16 cellular contexts compared by ENCODE assay signal in the genomic region with DNA sequence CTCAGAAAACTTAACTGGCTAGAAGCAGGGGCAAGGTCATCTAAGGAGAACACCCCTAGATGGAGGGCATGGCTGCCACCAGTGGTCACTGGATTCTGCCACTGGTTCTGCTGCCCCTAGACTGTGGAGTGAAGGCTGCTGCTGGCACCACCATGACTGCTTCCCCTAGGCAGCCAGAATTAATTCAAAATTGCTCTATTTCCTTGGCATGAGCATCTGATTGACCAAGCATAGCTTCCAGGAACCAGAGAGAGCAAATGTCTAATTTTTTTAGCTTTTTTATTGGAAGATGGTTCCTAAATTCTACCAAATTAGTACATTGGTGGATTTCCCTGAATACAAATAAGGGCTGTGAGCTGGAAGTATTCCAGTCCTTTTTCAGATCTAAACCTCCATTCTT.
"Had no signal": no experiment of that assay in that cellular context is flagged by ENCODE, and none has a peak within 500 bp of the region (broad histone marks: within the 10 kb centered on the region; RNA-seq: fewer than 3 reads in every experiment).

No MANE protein-coding gene starts in this region.

- H3K27me3 Mint-ChIP-seq: progenitor cell of endocrine pancreas had no signal

- H3K4me1 Mint-ChIP-seq: naive thymus-derived CD4-positive, alpha-beta T cell had no signal

- H3K27me3 ChIP-seq: dorsolateral prefrontal cortex, heart right ventricle, ovary, suprapubic skin, tibial artery had no signal

- H3K9me3 ChIP-seq: heart right ventricle, ovary, suprapubic skin, tibial artery had no signal

- H3K27ac Mint-ChIP-seq: naive thymus-derived CD4-positive, alpha-beta T cell; progenitor cell of endocrine pancreas had no signal

- DNase-seq: cortex of kidney; effector CD8-positive, alpha-beta T cell; heart right ventricle; kidney glomerular epithelial cell; naive thymus-derived CD4-positive, alpha-beta T cell; right cardiac atrium; stimulated activated CD4-positive, alpha-beta T cell treated with anti-CD3 and anti-CD28 coated beads, Interleukin-2, amount 100 ng/mL, for 48 hours; stimulated activated naive CD8-positive, alpha-beta T cell treated with anti-CD3 and anti-CD28 coated beads, Interleukin-15, Interleukin-2, amounts not matched to agents 100 U/mL and 50 U/mL, for 24 hours; tibial artery had no signal

- H3K4me1 ChIP-seq: heart right ventricle, tibial artery had no signal

- H3K36me3 ChIP-seq: heart right ventricle, ovary, suprapubic skin, tibial artery had no signal

- H3K27ac ChIP-seq: heart right ventricle, ovary, suprapubic skin, tibial artery had no signal

- H3K4me3 Mint-ChIP-seq: naive thymus-derived CD4-positive, alpha-beta T cell; neural crest cell had no signal

- H3K36me3 Mint-ChIP-seq: naive thymus-derived CD4-positive, alpha-beta T cell had no signal

- H3K4me3 ChIP-seq: heart right ventricle, ovary, smooth muscle cell, suprapubic skin, tibial artery had no signal

- ATAC-seq: heart right ventricle; left lobe of liver; naive thymus-derived CD4-positive, alpha-beta T cell; right cardiac atrium; stimulated activated naive CD8-positive, alpha-beta T cell treated with anti-CD3 and anti-CD28 coated beads, Interleukin-15, Interleukin-2, amounts not matched to agents 100 U/mL and 50 U/mL, for 24 hours had no signal
